ENCODE assay signal across 1 cellular context in genomic region chr11:12994476-12994875, GRCh38.
A peak's percentile ranks its signal among the peaks of the same experiment; 100 is the strongest.
TF ChIP-seq lines count a peak whose summit lies in the region.

No MANE protein-coding gene starts in this region.

TF ChIP-seq in K562, 482 proteins besides CTCF, POLR2A, EP300 and RAD21:
- TF ChIP-seq TEAD4 (IDR thresholded peaks at IDR 0.05; ENCODE audit: low read length) (peak; percentile 73), TEAD4 (CRISPR knock-in tag; IDR thresholded peaks at IDR 0.05; ENCODE audit: borderline replicate concordance) (no peak), HMBOX1 (IDR thresholded peaks at IDR 0.05) (peak; percentile 60; the same call in 1 of the 2 replicates), SMAD4 (CRISPR knock-in tag; conservative IDR thresholded peaks at IDR 0.05) (no peak), ZNF280A (IDR thresholded peaks at IDR 0.05; ENCODE audit: low read depth, partially characterized antibody) (no peak), MEIS2 (IDR thresholded peaks at IDR 0.05; ENCODE audit: partially characterized antibody) (peak; percentile 30), BRD4 (IDR thresholded peaks at IDR 0.05) (no peak), HDAC2 (IDR thresholded peaks at IDR 0.05) (peak; percentile 61; the same call in 1 of the 2 replicates), ZEB2 (IDR thresholded peaks at IDR 0.05) (peak; percentile 78), ASH1L (IDR thresholded peaks at IDR 0.05; ENCODE audit: borderline replicate concordance, low read depth, partially characterized antibody) (no peak), TAL1 (IDR thresholded peaks at IDR 0.05) (peak; percentile 69), ERF (CRISPR knock-in tag; IDR thresholded peaks at IDR 0.05) (no peak), MBD1 (CRISPR knock-in tag; IDR thresholded peaks at IDR 0.05) (no peak), SP1 (CRISPR knock-in tag; IDR thresholded peaks at IDR 0.05) (no peak), SOX6 (IDR thresholded peaks at IDR 0.05) (peak; percentile 47; the same call in 1 of the 2 replicates), TCF3 (CRISPR knock-in tag; IDR thresholded peaks at IDR 0.05) (peak; percentile 76), ZNF224 (CRISPR knock-in tag; IDR thresholded peaks at IDR 0.05) (no peak), SMARCE1 (IDR thresholded peaks at IDR 0.05) (peak; percentile 61; the same call in 1 of the 2 replicates), TEAD2 (tag; IDR thresholded peaks at IDR 0.05) (no peak), NCOR1 (IDR thresholded peaks at IDR 0.05) (peak; percentile 40; the same call in 1 of the 2 replicates), RCOR1 (IDR thresholded peaks at IDR 0.05; ENCODE audit: borderline replicate concordance in 1 of 2, low read depth in 2 of 2, low read length in 2 of 2) (0 out of 4 replicates have a peak, but pooled peaks of 1 of the 2 experiments have one; percentile 36), ZNF407 (IDR thresholded peaks at IDR 0.05; ENCODE audit: low read depth) (no peak), ZNF3 (CRISPR knock-in tag; IDR thresholded peaks at IDR 0.05) (no peak), TCF15 (CRISPR knock-in tag; IDR thresholded peaks at IDR 0.05) (no peak), CTBP1 (IDR thresholded peaks at IDR 0.05; ENCODE audit: borderline replicate concordance) (peak; percentile 39; the same call in 1 of the 2 replicates), KAT2B (IDR thresholded peaks at IDR 0.05; ENCODE audit: low read depth, low read length) (no peak), CBFA2T3 (IDR thresholded peaks at IDR 0.05) (peak; percentile 74), GTF2A2 (tag; IDR thresholded peaks at IDR 0.05) (no peak), DPF2 (IDR thresholded peaks at IDR 0.05) (peak; percentile 68; the same call in 1 of the 2 replicates), ARID1B (IDR thresholded peaks at IDR 0.05) (peak; percentile 84), CBX5 (IDR thresholded peaks at IDR 0.05; ENCODE audit: borderline replicate concordance, low read depth) (no peak), PHF8 (IDR thresholded peaks at IDR 0.05; ENCODE audit: borderline replicate concordance, low read length) (no peak), MTA2 (IDR thresholded peaks at IDR 0.05; ENCODE audit: low read depth) (peak; percentile 24; the same call in 1 of the 2 replicates), ARNT (IDR thresholded peaks at IDR 0.05) (0 out of 4 replicates have a peak, but pooled peaks of 1 of the 2 experiments have one; percentile 46), STAT5A (IDR thresholded peaks at IDR 0.05; ENCODE audit: borderline replicate concordance, low read length) (peak; percentile 45; the same call in 1 of the 2 replicates), LEF1 (IDR thresholded peaks at IDR 0.05) (peak; percentile 58), EHMT2 (IDR thresholded peaks at IDR 0.05) (no peak), CBFA2T2 (conservative IDR thresholded peaks at IDR 0.05) (peak; percentile 38; the same call in 1 of the 2 replicates), NBN (IDR thresholded peaks at IDR 0.05; ENCODE audit: low read depth) (0 out of 2 replicates have a peak, but pooled peaks have one; percentile 25), SMARCA4 (IDR thresholded peaks at IDR 0.05) (peak; percentile 66), KAT8 (IDR thresholded peaks at IDR 0.05; ENCODE audit: low read depth) (no peak)
